Comparison of ENCODE assay signal across 1 cellular context in the genomic region with DNA sequence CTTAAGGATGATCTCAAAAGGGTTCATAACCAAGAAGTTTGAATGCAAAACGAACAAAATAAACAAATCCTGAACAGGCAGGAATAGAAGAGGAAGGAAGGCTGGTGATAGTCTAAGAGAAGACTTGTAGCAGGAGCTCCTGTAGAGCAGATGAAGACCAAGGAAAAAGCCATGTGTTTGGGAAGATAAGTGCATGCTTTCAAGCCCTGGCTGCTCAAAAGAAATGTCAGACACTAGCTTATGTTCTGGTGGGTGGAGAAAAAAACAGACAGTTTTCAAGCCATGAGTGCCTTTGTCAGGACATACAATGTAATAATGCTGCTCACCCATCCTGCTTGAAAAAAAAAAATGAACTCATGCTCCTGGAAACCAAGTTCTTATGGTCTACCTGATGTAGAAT.
TF ChIP-seq lines count a peak whose summit lies in the region.

No MANE protein-coding gene starts in this region.

TF ChIP-seq in K562, 482 proteins besides CTCF, POLR2A, EP300 and RAD21 (continued from another document and continues in another):
- TF ChIP-seq, protein P1, sequence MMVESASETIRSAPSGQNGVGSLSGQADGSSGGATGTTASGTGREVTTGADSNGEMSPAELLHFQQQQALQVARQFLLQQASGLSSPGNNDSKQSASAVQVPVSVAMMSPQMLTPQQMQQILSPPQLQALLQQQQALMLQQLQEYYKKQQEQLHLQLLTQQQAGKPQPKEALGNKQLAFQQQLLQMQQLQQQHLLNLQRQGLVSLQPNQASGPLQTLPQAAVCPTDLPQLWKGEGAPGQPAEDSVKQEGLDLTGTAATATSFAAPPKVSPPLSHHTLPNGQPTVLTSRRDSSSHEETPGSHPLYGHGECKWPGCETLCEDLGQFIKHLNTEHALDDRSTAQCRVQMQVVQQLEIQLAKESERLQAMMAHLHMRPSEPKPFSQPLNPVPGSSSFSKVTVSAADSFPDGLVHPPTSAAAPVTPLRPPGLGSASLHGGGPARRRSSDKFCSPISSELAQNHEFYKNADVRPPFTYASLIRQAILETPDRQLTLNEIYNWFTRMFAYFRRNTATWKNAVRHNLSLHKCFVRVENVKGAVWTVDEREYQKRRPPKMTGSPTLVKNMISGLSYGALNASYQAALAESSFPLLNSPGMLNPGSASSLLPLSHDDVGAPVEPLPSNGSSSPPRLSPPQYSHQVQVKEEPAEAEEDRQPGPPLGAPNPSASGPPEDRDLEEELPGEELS (CRISPR knock-in tag; IDR thresholded peaks at IDR 0.05; ENCODE audit: borderline replicate concordance): no peak
- TF ChIP-seq TEAD4 (IDR thresholded peaks at IDR 0.05; ENCODE audit: low read length): peak; percentile 85
- TF ChIP-seq TEAD4 (CRISPR knock-in tag; IDR thresholded peaks at IDR 0.05; ENCODE audit: borderline replicate concordance): no peak
- TF ChIP-seq, protein P2, sequence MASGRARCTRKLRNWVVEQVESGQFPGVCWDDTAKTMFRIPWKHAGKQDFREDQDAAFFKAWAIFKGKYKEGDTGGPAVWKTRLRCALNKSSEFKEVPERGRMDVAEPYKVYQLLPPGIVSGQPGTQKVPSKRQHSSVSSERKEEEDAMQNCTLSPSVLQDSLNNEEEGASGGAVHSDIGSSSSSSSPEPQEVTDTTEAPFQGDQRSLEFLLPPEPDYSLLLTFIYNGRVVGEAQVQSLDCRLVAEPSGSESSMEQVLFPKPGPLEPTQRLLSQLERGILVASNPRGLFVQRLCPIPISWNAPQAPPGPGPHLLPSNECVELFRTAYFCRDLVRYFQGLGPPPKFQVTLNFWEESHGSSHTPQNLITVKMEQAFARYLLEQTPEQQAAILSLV (tag; IDR thresholded peaks at IDR 0.05): no peak
- TF ChIP-seq, protein P3, sequence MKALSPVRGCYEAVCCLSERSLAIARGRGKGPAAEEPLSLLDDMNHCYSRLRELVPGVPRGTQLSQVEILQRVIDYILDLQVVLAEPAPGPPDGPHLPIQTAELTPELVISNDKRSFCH (CRISPR knock-in tag; IDR thresholded peaks at IDR 0.05): no peak
- TF ChIP-seq, protein P3 (tag; IDR thresholded peaks at IDR 0.05): 0 out of 2 replicates have a peak, but pooled peaks have one; percentile 21
- no peak for TF ChIP-seq MEF2D (tag; conservative IDR thresholded peaks at IDR 0.05; ENCODE audit: low read depth)
- TF ChIP-seq LEF1 (IDR thresholded peaks at IDR 0.05): no peak
- no peak for TF ChIP-seq ZKSCAN3 (CRISPR knock-in tag; IDR thresholded peaks at IDR 0.05)
- TF ChIP-seq ZNF239 (CRISPR knock-in tag; IDR thresholded peaks at IDR 0.05): no peak
- TF ChIP-seq KLF6 (CRISPR knock-in tag; IDR thresholded peaks at IDR 0.05; ENCODE audit: borderline replicate concordance): no peak
- no peak for TF ChIP-seq TCF7 (IDR thresholded peaks at IDR 0.05; ENCODE audit: borderline replicate concordance)
- TF ChIP-seq, protein P4, sequence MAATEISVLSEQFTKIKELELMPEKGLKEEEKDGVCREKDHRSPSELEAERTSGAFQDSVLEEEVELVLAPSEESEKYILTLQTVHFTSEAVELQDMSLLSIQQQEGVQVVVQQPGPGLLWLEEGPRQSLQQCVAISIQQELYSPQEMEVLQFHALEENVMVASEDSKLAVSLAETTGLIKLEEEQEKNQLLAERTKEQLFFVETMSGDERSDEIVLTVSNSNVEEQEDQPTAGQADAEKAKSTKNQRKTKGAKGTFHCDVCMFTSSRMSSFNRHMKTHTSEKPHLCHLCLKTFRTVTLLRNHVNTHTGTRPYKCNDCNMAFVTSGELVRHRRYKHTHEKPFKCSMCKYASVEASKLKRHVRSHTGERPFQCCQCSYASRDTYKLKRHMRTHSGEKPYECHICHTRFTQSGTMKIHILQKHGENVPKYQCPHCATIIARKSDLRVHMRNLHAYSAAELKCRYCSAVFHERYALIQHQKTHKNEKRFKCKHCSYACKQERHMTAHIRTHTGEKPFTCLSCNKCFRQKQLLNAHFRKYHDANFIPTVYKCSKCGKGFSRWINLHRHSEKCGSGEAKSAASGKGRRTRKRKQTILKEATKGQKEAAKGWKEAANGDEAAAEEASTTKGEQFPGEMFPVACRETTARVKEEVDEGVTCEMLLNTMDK (IDR thresholded peaks at IDR 0.05; ENCODE audit: borderline replicate concordance, insufficient read depth, low read depth, low read length, poor library complexity, severe bottlenecking): no peak
- TF ChIP-seq MTA2 (IDR thresholded peaks at IDR 0.05; ENCODE audit: low read depth): peak; percentile 70
- TF ChIP-seq, protein P5, sequence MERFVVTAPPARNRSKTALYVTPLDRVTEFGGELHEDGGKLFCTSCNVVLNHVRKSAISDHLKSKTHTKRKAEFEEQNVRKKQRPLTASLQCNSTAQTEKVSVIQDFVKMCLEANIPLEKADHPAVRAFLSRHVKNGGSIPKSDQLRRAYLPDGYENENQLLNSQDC (CRISPR knock-in tag; IDR thresholded peaks at IDR 0.05): no peak
- no peak for TF ChIP-seq BRF1 (IDR thresholded peaks at IDR 0.05; ENCODE audit: borderline replicate concordance, extremely low read depth, insufficient read length)
- TF ChIP-seq TARDBP (IDR thresholded peaks at IDR 0.05): no peak
- TF ChIP-seq, protein P6, sequence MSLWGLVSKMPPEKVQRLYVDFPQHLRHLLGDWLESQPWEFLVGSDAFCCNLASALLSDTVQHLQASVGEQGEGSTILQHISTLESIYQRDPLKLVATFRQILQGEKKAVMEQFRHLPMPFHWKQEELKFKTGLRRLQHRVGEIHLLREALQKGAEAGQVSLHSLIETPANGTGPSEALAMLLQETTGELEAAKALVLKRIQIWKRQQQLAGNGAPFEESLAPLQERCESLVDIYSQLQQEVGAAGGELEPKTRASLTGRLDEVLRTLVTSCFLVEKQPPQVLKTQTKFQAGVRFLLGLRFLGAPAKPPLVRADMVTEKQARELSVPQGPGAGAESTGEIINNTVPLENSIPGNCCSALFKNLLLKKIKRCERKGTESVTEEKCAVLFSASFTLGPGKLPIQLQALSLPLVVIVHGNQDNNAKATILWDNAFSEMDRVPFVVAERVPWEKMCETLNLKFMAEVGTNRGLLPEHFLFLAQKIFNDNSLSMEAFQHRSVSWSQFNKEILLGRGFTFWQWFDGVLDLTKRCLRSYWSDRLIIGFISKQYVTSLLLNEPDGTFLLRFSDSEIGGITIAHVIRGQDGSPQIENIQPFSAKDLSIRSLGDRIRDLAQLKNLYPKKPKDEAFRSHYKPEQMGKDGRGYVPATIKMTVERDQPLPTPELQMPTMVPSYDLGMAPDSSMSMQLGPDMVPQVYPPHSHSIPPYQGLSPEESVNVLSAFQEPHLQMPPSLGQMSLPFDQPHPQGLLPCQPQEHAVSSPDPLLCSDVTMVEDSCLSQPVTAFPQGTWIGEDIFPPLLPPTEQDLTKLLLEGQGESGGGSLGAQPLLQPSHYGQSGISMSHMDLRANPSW (CRISPR knock-in tag; IDR thresholded peaks at IDR 0.05): no peak
- TF ChIP-seq RBM17 (IDR thresholded peaks at IDR 0.05; ENCODE audit: borderline replicate concordance, low read depth, low read length): no peak
- TF ChIP-seq ZKSCAN8 (CRISPR knock-in tag; IDR thresholded peaks at IDR 0.05): no peak
- TF ChIP-seq, protein P7, sequence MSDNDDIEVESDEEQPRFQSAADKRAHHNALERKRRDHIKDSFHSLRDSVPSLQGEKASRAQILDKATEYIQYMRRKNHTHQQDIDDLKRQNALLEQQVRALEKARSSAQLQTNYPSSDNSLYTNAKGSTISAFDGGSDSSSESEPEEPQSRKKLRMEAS (CRISPR knock-in tag; IDR thresholded peaks at IDR 0.05): peak; percentile 40; the same call in 1 of the 2 replicates
- TF ChIP-seq ZKSCAN1 (IDR thresholded peaks at IDR 0.05; ENCODE audit: low read depth, low read length): no peak
- TF ChIP-seq RFX7 (CRISPR knock-in tag; IDR thresholded peaks at IDR 0.05): no peak
- no peak for TF ChIP-seq GABPA (tag; conservative IDR thresholded peaks at IDR 0.05; ENCODE audit: low read depth)
- TF ChIP-seq ZNF57 (CRISPR knock-in tag; IDR thresholded peaks at IDR 0.05): no peak
- TF ChIP-seq YBX1 (IDR thresholded peaks at IDR 0.05): no peak
- no peak for TF ChIP-seq ZFP36 (IDR thresholded peaks at IDR 0.05; ENCODE audit: low read depth, low read length, partially characterized antibody)
- TF ChIP-seq FOXM1 (IDR thresholded peaks at IDR 0.05; ENCODE audit: low read depth): 0 out of 2 replicates have a peak, but pooled peaks have one; percentile 28
- no peak for TF ChIP-seq FOXM1 (CRISPR knock-in tag; IDR thresholded peaks at IDR 0.05; ENCODE audit: low read depth)
- TF ChIP-seq FOXK1 (CRISPR knock-in tag; IDR thresholded peaks at IDR 0.05; ENCODE audit: borderline replicate concordance): no peak
- no peak for TF ChIP-seq HNRNPLL (IDR thresholded peaks at IDR 0.05; ENCODE audit: low read depth, low read length, poor library complexity, severe bottlenecking)
- TF ChIP-seq SRSF7 (optimal IDR thresholded peaks at IDR 0.05; ENCODE audit: low read depth, low read length): no peak
- TF ChIP-seq SAFB2 (IDR thresholded peaks at IDR 0.05; ENCODE audit: borderline replicate concordance, low read depth, low read length, severe bottlenecking): no peak
- TF ChIP-seq DMBX1 (CRISPR knock-in tag; IDR thresholded peaks at IDR 0.05; ENCODE audit: borderline replicate concordance): no peak
- peak in 1 of 2 experiments; percentile 12; a peak in 1 of 4 replicates for TF ChIP-seq SIN3A (IDR thresholded peaks at IDR 0.05; ENCODE audit: borderline replicate concordance in 2 of 2, control insufficient read depth in 1 of 2, low read depth in 2 of 2, low read length in 2 of 2)
- no peak for TF ChIP-seq ZNF124 (CRISPR knock-in tag; IDR thresholded peaks at IDR 0.05)
- no peak for TF ChIP-seq ZC3H8 (IDR thresholded peaks at IDR 0.05)
- no peak for TF ChIP-seq ZZZ3 (IDR thresholded peaks at IDR 0.05)
- TF ChIP-seq SPI1 (IDR thresholded peaks at IDR 0.05; ENCODE audit: borderline replicate concordance, low read depth, low read length): no peak
- no peak for TF ChIP-seq NCOA4 (IDR thresholded peaks at IDR 0.05; ENCODE audit: partially characterized antibody)
- TF ChIP-seq POLR2B (IDR thresholded peaks at IDR 0.05; ENCODE audit: low read depth, partially characterized antibody): no peak
- TF ChIP-seq HDAC2 (IDR thresholded peaks at IDR 0.05): peak; percentile 29; the same call in 1 of the 2 replicates
- TF ChIP-seq, protein P8, sequence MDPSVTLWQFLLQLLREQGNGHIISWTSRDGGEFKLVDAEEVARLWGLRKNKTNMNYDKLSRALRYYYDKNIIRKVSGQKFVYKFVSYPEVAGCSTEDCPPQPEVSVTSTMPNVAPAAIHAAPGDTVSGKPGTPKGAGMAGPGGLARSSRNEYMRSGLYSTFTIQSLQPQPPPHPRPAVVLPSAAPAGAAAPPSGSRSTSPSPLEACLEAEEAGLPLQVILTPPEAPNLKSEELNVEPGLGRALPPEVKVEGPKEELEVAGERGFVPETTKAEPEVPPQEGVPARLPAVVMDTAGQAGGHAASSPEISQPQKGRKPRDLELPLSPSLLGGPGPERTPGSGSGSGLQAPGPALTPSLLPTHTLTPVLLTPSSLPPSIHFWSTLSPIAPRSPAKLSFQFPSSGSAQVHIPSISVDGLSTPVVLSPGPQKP (CRISPR knock-in tag; IDR thresholded peaks at IDR 0.05): no peak
- peak; percentile 58 for TF ChIP-seq NUFIP1 (IDR thresholded peaks at IDR 0.05; ENCODE audit: partially characterized antibody)
- TF ChIP-seq RBFOX2 (IDR thresholded peaks at IDR 0.05; ENCODE audit: low read depth, low read length): no peak
- TF ChIP-seq, protein P9, sequence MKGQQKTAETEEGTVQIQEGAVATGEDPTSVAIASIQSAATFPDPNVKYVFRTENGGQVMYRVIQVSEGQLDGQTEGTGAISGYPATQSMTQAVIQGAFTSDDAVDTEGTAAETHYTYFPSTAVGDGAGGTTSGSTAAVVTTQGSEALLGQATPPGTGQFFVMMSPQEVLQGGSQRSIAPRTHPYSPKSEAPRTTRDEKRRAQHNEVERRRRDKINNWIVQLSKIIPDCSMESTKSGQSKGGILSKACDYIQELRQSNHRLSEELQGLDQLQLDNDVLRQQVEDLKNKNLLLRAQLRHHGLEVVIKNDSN (CRISPR knock-in tag; IDR thresholded peaks at IDR 0.05): no peak
- TF ChIP-seq, protein P10, sequence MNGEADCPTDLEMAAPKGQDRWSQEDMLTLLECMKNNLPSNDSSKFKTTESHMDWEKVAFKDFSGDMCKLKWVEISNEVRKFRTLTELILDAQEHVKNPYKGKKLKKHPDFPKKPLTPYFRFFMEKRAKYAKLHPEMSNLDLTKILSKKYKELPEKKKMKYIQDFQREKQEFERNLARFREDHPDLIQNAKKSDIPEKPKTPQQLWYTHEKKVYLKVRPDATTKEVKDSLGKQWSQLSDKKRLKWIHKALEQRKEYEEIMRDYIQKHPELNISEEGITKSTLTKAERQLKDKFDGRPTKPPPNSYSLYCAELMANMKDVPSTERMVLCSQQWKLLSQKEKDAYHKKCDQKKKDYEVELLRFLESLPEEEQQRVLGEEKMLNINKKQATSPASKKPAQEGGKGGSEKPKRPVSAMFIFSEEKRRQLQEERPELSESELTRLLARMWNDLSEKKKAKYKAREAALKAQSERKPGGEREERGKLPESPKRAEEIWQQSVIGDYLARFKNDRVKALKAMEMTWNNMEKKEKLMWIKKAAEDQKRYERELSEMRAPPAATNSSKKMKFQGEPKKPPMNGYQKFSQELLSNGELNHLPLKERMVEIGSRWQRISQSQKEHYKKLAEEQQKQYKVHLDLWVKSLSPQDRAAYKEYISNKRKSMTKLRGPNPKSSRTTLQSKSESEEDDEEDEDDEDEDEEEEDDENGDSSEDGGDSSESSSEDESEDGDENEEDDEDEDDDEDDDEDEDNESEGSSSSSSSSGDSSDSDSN (IDR thresholded peaks at IDR 0.05; ENCODE audit: borderline replicate concordance in 1 of 2, low read depth in 2 of 2, low read length in 2 of 2): peak in 1 of 2 experiments; percentile 54; a peak in 1 of 4 replicates
- TF ChIP-seq ZNF79 (CRISPR knock-in tag; IDR thresholded peaks at IDR 0.05; ENCODE audit: low read depth): no peak
- TF ChIP-seq ZNF707 (CRISPR knock-in tag; conservative IDR thresholded peaks at IDR 0.05): no peak
- no peak for TF ChIP-seq HEY1 (CRISPR knock-in tag; IDR thresholded peaks at IDR 0.05; ENCODE audit: borderline replicate concordance)
- TF ChIP-seq ESRRA (IDR thresholded peaks at IDR 0.05; ENCODE audit: borderline replicate concordance, low read depth): no peak
- no peak for TF ChIP-seq E2F3 (CRISPR knock-in tag; IDR thresholded peaks at IDR 0.05)
- peak; percentile 59; the same call in 1 of the 2 replicates for TF ChIP-seq MTA3 (IDR thresholded peaks at IDR 0.05; ENCODE audit: borderline replicate concordance)
- no peak for TF ChIP-seq TAF9B (IDR thresholded peaks at IDR 0.05; ENCODE audit: partially characterized antibody)
- no peak for TF ChIP-seq ZNF830 (CRISPR knock-in tag; IDR thresholded peaks at IDR 0.05)
- TF ChIP-seq ZNF778 (CRISPR knock-in tag; IDR thresholded peaks at IDR 0.05): no peak
- TF ChIP-seq NR2F6 (CRISPR knock-in tag; IDR thresholded peaks at IDR 0.05): no peak
- no peak for TF ChIP-seq TAF15 (IDR thresholded peaks at IDR 0.05; ENCODE audit: low read depth, low read length)
- TF ChIP-seq ZSCAN32 (CRISPR knock-in tag; IDR thresholded peaks at IDR 0.05): no peak
- TF ChIP-seq GTF2A2 (tag; IDR thresholded peaks at IDR 0.05): no peak
- no peak for TF ChIP-seq SUPT5H (IDR thresholded peaks at IDR 0.05)
- no peak for TF ChIP-seq BMI1 (IDR thresholded peaks at IDR 0.05; ENCODE audit: low read length)
- TF ChIP-seq ZNF263 (CRISPR knock-in tag; IDR thresholded peaks at IDR 0.05; ENCODE audit: borderline replicate concordance): peak; percentile 15; the same call in 1 of the 2 replicates
